ENCODE assay signal across 18 cellular contexts in the genomic region with DNA sequence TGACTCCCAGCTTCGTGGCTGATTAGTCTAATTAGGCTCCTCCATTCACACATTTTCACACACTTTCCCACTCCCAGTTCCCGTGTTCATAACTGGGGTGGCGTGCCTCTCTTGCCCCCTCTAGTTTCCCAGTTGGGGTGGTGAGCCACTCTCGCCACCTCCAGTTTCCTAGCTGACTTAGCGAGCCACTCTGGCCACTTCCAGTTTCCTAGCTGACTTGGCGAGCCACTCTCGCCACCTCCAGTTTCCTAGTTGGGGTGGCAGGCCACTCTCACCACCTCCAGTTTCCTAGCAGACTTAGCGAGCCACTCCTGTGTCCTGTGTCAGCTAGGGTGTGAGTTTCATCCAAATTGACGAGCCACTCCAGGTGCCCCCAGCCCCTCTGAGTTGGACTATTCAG. TPM values are rescaled to one million over a fixed set of nuclear protein-coding genes. Genes with fewer than 3 reads are reported as not detected.
DNase-seq lines count a peak whose midpoint lies in the region; ATAC-seq lines count a peak whose summit lies in the region.
"Had no signal": no experiment of that assay in that cellular context is flagged by ENCODE, and none has a peak within 500 bp of the region (broad histone marks: within the 10 kb centered on the region; RNA-seq: fewer than 3 reads in every experiment).

No MANE protein-coding gene starts in this region.

- no peaks in the 10 kb centered on the region for H3K9me3 Mint-ChIP-seq in activated T-helper 17 cell treated with anti-CD3 and anti-CD28 coated beads, Interleukin-2, amount 50 U/mL, for 72 hours
- no peaks in the 10 kb centered on the region for H3K9me3 Mint-ChIP-seq in stimulated activated naive B cell treated with anti-CD40 and anti-IgM and Interleukin-4, amounts not matched to agents 10 μg/mL and 1 μg/mL and 100 μg/mL, for 72 hours
- H3K9me3 Mint-ChIP-seq: CD8-positive, alpha-beta T cell; IgD-negative memory B cell had no signal

- intact Hi-C loops in aorta (cut with DNase I) = no loop called here

- H3K79me2 ChIP-seq in mesendoderm (ENCODE audit: control insufficient read depth, insufficient read depth, low read length) = no peaks in the 10 kb centered on the region

- H3K27me3 ChIP-seq in mesendoderm (ENCODE audit: insufficient read depth, low read length, poor library complexity) = no peaks in the 10 kb centered on the region
- H3K27me3 ChIP-seq in aorta (ENCODE audit: control insufficient read depth in 1 of 2, insufficient read depth in 2 of 2, low read length in 1 of 2) = no peaks in the 10 kb centered on the region
- H3K27me3 ChIP-seq: BLaER1 had no signal

- ATAC-seq in activated T-helper 17 cell treated with anti-CD3 and anti-CD28 coated beads, Interleukin-2, amount 50 U/mL, for 72 hours (replicated peaks) = peak; percentile 26
- no peak for ATAC-seq in aorta (ENCODE audit: low FRiP score)
- no peak for ATAC-seq in stimulated activated naive B cell treated with anti-CD40 and anti-IgM and Interleukin-4, amounts not matched to agents 10 μg/mL and 1 μg/mL and 100 μg/mL, for 72 hours (replicated peaks)
- no peak for ATAC-seq in GM21390 (IDR thresholded peaks at IDR 0.05; ENCODE audit: unreplicated experiment)
- ATAC-seq: CD8-positive, alpha-beta T cell; GM12878; HepG2 had no signal

- H3K79me1 ChIP-seq in mesendoderm (ENCODE audit: low read length) = no peaks in the 10 kb centered on the region

- no peak overlapping the region for H3K18ac ChIP-seq in mesendoderm (ENCODE audit: low read length)

- DNase-seq in CD1c-positive myeloid dendritic cell (ENCODE audit: extremely low spot score) (peak; percentile 70), MV-4-11 (lab: John Stamatoyannopoulos, UW) (peak; percentile 41), mesendoderm (no peak), NCI-H1105 (lab: John Stamatoyannopoulos, UW) (no peak), aorta (no peak)
- no peak for DNase-seq in stimulated activated naive B cell treated with anti-CD40 and anti-IgM and Interleukin-4, amounts not matched to agents 10 μg/mL and 1 μg/mL and 100 μg/mL, for 72 hours
- DNase-seq: 8988T; Calu3; CD8-positive, alpha-beta T cell; DMS79 treated with DMSO at 0.1 percent for 48 hours had no signal

- H4K8ac ChIP-seq in mesendoderm (ENCODE audit: low read depth, low read length) = no peak overlapping the region

- H2AK5ac ChIP-seq in mesendoderm (ENCODE audit: low read length) = no peak overlapping the region

- no peak overlapping the region for H3K4ac ChIP-seq in mesendoderm (ENCODE audit: low read depth, low read length)

- H4K5ac ChIP-seq in mesendoderm (ENCODE audit: low read length) = no peak overlapping the region

- peaks cover 10% of the 10 kb centered on the region for H3K27me3 Mint-ChIP-seq in activated T-helper 17 cell treated with anti-CD3 and anti-CD28 coated beads, Interleukin-2, amount 50 U/mL, for 72 hours
- peaks cover 17 to 28% of the 10 kb centered on the region in 2 donors for H3K27me3 Mint-ChIP-seq in stimulated activated naive B cell treated with anti-CD40 and anti-IgM and Interleukin-4, amounts not matched to agents 10 μg/mL and 1 μg/mL and 100 μg/mL, for 72 hours

- no peak overlapping the region for H3K9ac ChIP-seq in mesendoderm (ENCODE audit: low read length)
- H3K9ac ChIP-seq: BLaER1 had no signal

- no peak overlapping the region for H2BK5ac ChIP-seq in mesendoderm (ENCODE audit: low read length)

- H3K4me1 ChIP-seq in mesendoderm (ENCODE audit: control insufficient read depth, low read depth, low read length) = peaks cover 5% of the 10 kb centered on the region
- H3K4me1 ChIP-seq in aorta (ENCODE audit: control insufficient read depth in 1 of 2, insufficient read depth in 2 of 2, low read length in 2 of 2) = no peaks in the 10 kb centered on the region
- H3K4me1 ChIP-seq: HAP-1 had no signal

- WGBS in mesendoderm (ENCODE audit: extremely low coverage, insufficient coverage, low lambda C conversion rate) = no CpG with 5 or more reads among the region's 9 CpGs
- WGBS in aorta, 2 donors = 93 to 94% methylated on average over 9 of the region's 9 CpGs

- H3K4me1 Mint-ChIP-seq in activated T-helper 17 cell treated with anti-CD3 and anti-CD28 coated beads, Interleukin-2, amount 50 U/mL, for 72 hours = no peaks in the 10 kb centered on the region
- peaks cover 5 to 7% of the 10 kb centered on the region in 2 donors for H3K4me1 Mint-ChIP-seq in stimulated activated naive B cell treated with anti-CD40 and anti-IgM and Interleukin-4, amounts not matched to agents 10 μg/mL and 1 μg/mL and 100 μg/mL, for 72 hours

- no peak overlapping the region for H2BK120ac ChIP-seq in mesendoderm (ENCODE audit: low read depth, low read length)

- no peak overlapping the region for H3K4me3 Mint-ChIP-seq in activated T-helper 17 cell treated with anti-CD3 and anti-CD28 coated beads, Interleukin-2, amount 50 U/mL, for 72 hours
- H3K4me3 Mint-ChIP-seq in stimulated activated naive B cell treated with anti-CD40 and anti-IgM and Interleukin-4, amounts not matched to agents 10 μg/mL and 1 μg/mL and 100 μg/mL, for 72 hours = no peak overlapping the region
- H3K4me3 Mint-ChIP-seq: CD14-positive monocyte; CD8-positive, alpha-beta T cell; IgD-negative memory B cell had no signal

- H3K36me3 Mint-ChIP-seq in activated T-helper 17 cell treated with anti-CD3 and anti-CD28 coated beads, Interleukin-2, amount 50 U/mL, for 72 hours (ENCODE audit: low read depth) = no peaks in the 10 kb centered on the region
- no peaks in the 10 kb centered on the region for H3K36me3 Mint-ChIP-seq in stimulated activated naive B cell treated with anti-CD40 and anti-IgM and Interleukin-4, amounts not matched to agents 10 μg/mL and 1 μg/mL and 100 μg/mL, for 72 hours
- H3K36me3 Mint-ChIP-seq: CD14-positive monocyte; CD8-positive, alpha-beta T cell; IgD-negative memory B cell had no signal

- H3K36me3 ChIP-seq in mesendoderm (ENCODE audit: control insufficient read depth, insufficient read depth, low read length) (no peaks in the 10 kb centered on the region), aorta (ENCODE audit: control insufficient read depth in 1 of 2, insufficient read depth in 2 of 2, low read length in 1 of 2) (no peaks in the 10 kb centered on the region)
- H3K36me3 ChIP-seq: BLaER1, HAP-1 had no signal

- H3K56ac ChIP-seq in mesendoderm (ENCODE audit: low read length) = peak overlapping the region; percentile 22

- H2BK15ac ChIP-seq in mesendoderm (replicated peaks; ENCODE audit: low read depth) = no peak overlapping the region

- H3K4me3 ChIP-seq in mesendoderm (ENCODE audit: low read length) (no peak overlapping the region), aorta (ENCODE audit: low read length in 2 of 2) (no peak overlapping the region)
- H3K4me3 ChIP-seq: BLaER1, GM12878, HAP-1 had no signal

- H3K4me2 ChIP-seq in mesendoderm (ENCODE audit: low read length) = no peak overlapping the region

- no peak overlapping the region for H3K27ac ChIP-seq in mesendoderm (ENCODE audit: low read depth, low read length)
- H3K27ac ChIP-seq in aorta (ENCODE audit: low read depth in 1 of 2, low read length in 2 of 2) = no peak overlapping the region
- H3K27ac ChIP-seq: BLaER1 had no signal

- H3K23ac ChIP-seq in mesendoderm (ENCODE audit: low read length) = no peak overlapping the region

- H3K27ac Mint-ChIP-seq in activated T-helper 17 cell treated with anti-CD3 and anti-CD28 coated beads, Interleukin-2, amount 50 U/mL, for 72 hours = no peak overlapping the region
- no peak overlapping the region for H3K27ac Mint-ChIP-seq in stimulated activated naive B cell treated with anti-CD40 and anti-IgM and Interleukin-4, amounts not matched to agents 10 μg/mL and 1 μg/mL and 100 μg/mL, for 72 hours
- H3K27ac Mint-ChIP-seq: CD14-positive monocyte; CD8-positive, alpha-beta T cell; IgD-negative memory B cell had no signal

- no peaks in the 10 kb centered on the region for H3K9me3 ChIP-seq in aorta (ENCODE audit: control insufficient read depth, low read length)
- H3K9me3 ChIP-seq: BLaER1, HAP-1 had no signal

RNA-seq across cellular contexts. Expression of a gene that starts 7.4 kb away (rescaled TPM):
- under 1 TPM in 1 of 2 donors, not detected in 1; 0.30 TPM for total RNA-seq in activated T-helper 17 cell treated with anti-CD3 and anti-CD28 coated beads, Interleukin-2, amount 50 U/mL, for 72 hours
- 19.3 TPM for polyA plus RNA-seq in mesendoderm (2013, experiment 1 of 2)
- 19.7 TPM for polyA plus RNA-seq in mesendoderm (2013, experiment 2 of 2)
- total RNA-seq in aorta = 10 to 100 TPM; 17.3 to 23.8 TPM
- polyA plus RNA-seq in aorta = 10 to 100 TPM; 33.3 to 34.5 TPM
- total RNA-seq: HepG2 had no signal
- polyA plus RNA-seq: HepG2 had no signal

Comparison
In these comparisons a context has a peak if more than half of its experiments do, and no peak if none do; other contexts are left out.
1. DNase-seq: peak in CD1c-positive myeloid dendritic cell (single experiment) and MV-4-11 (single experiment); none in mesendoderm (single experiment), NCI-H1105 (single experiment), aorta (0 of 2) and stimulated activated naive B cell treated with anti-CD40 and anti-IgM and Interleukin-4, amounts not matched to agents 10 μg/mL and 1 μg/mL and 100 μg/mL, for 72 hours (single experiment).
2. RNA of a gene that starts 7.4 kb away (total RNA-seq): 17.3 to 23.8 TPM in aorta; 0.30 TPM in activated T-helper 17 cell treated with anti-CD3 and anti-CD28 coated beads, Interleukin-2, amount 50 U/mL, for 72 hours; every median in the first group is over 10 times any median in the second.